ENCODE assay signal across 8 cellular contexts in the genomic region with DNA sequence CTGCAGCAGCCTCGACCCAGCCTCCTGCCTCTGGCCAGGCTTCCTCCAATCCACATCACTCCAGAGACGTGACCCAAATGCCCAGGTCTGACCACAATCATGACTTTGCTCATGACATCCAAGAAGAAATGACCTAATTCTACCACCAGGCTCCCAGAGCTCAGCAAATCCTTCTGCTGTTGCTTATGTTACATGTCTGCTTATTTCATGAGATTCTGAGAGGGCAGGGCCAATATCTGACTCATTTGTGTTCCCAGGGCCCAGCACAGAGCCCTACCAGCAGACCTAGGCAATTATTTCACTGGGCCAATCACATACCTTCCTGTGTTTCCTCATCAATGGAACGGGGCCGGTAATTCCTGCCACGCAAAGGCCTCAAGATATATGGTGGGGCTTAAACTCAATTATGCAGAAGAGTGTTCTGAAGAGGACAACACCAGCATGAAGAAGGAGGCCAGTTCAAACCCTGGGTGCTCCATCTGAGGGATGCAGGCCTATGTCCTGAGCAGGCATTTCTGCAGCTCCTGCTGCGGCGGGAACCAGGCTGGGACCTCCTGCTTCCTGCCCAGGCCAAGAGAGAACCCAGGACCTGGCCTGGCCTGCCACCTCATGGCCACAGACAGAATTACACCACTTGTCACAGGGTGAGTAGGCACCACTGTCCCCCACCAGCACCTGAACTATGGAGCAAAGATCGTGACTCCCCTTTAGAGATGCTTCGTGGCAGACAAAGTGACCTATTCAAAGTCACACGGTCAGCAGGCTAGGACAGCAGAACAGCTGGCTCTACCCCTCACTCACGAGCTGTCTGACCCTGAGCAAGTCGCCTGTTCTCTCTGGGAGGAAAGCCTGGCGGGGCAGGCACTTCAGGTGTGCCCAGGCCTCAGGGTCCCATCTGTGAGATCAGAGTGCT.
A peak's percentile ranks its signal among the peaks of the same experiment; 100 is the strongest.
DNase-seq lines count a peak whose midpoint lies in the region; ATAC-seq lines count a peak whose summit lies in the region.

No MANE protein-coding gene starts in this region.

- DNase-seq in GM04504 (ENCODE audit: low read depth) (peak; percentile 81), NCI-H510A treated with DMSO at 0.1 percent for 48 hours (lab: John Stamatoyannopoulos, UW) (peak; percentile 63), memory B cell (ENCODE audit: low spot score in 2 of 2) (peak; percentile 90 to 92)
- peak; percentile 84 to 88 for DNase-seq in activated CD4-positive, alpha-beta T cell treated with anti-CD3 and anti-CD28 coated beads, Interleukin-2, amount 50 U/mL, for 48 hours
- peak; percentile 68 to 72 (median 71) for DNase-seq in stimulated activated CD4-positive, alpha-beta T cell treated with anti-CD3 and anti-CD28 coated beads, TNF-alpha, amount 100 ng/mL, for 48 hours (ENCODE audit: low read depth in 3 of 3)

- peak overlapping the region; percentile 55 for H3K27ac ChIP-seq in duodenal mucosa (ENCODE audit: low read depth, low read length)

- no peaks in the 10 kb centered on the region for H3K9me3 Mint-ChIP-seq in memory B cell

- no peaks in the 10 kb centered on the region for H3K27me3 ChIP-seq in duodenal mucosa (ENCODE audit: control insufficient read depth in 1 of 2, insufficient read depth in 2 of 2, low read length in 2 of 2)

- ATAC-seq in HG02885 (IDR thresholded peaks at IDR 0.05; ENCODE audit: poor library complexity, unreplicated experiment), result peak; percentile 47
- ATAC-seq in memory B cell (ENCODE audit: low read depth), result peak; percentile 25
- ATAC-seq in GM18511 (IDR thresholded peaks at IDR 0.05; ENCODE audit: unreplicated experiment), result no peak

- peak overlapping the region in 1 of 2 donors; percentile 9 for H3K4me3 ChIP-seq in duodenal mucosa (ENCODE audit: low read depth in 1 of 2, low read length in 2 of 2)

- peak overlapping the region; percentile 63 for H3K4me3 Mint-ChIP-seq in memory B cell

- H3K9me3 ChIP-seq in duodenal mucosa (ENCODE audit: control insufficient read depth in 1 of 2, low read length in 2 of 2), result no peaks in the 10 kb centered on the region

- peaks cover 23 to 26% of the 10 kb centered on the region in 2 donors for H3K4me1 ChIP-seq in duodenal mucosa (ENCODE audit: control insufficient read depth in 1 of 2, insufficient read depth in 2 of 2, low read length in 2 of 2)

- peak overlapping the region; percentile 28 to 38 for H3K9ac ChIP-seq in duodenal mucosa (ENCODE audit: low read depth in 1 of 2, low read length in 2 of 2)

- no peaks in the 10 kb centered on the region for H3K36me3 Mint-ChIP-seq in memory B cell

- peaks cover 44% of the 10 kb centered on the region for H3K4me1 Mint-ChIP-seq in memory B cell

- H3K36me3 ChIP-seq in duodenal mucosa (ENCODE audit: control insufficient read depth in 1 of 2, insufficient read depth in 2 of 2, low read length in 2 of 2), result peaks cover 0 to 6% of the 10 kb centered on the region in 2 donors

- no peaks in the 10 kb centered on the region for H3K27me3 Mint-ChIP-seq in memory B cell

- peak overlapping the region; percentile 100 for H3K27ac Mint-ChIP-seq in memory B cell
